In genomic region chr11:5689551-5689983, GRCh38 we compare ENCODE assay signal across 8 cellular contexts. TPM values are rescaled to one million over a fixed set of nuclear protein-coding genes. Genes with fewer than 3 reads are reported as not detected.
DNase-seq lines count a peak whose midpoint lies in the region; ATAC-seq and TF ChIP-seq lines count a peak whose summit lies in the region.

TRIM22 (plus strand) TSS chr11:5689790; CDS start chr11:5696233, 6,443 bp downstream.

- peaks cover 6% of the 10 kb centered on the region for H3K36me3 Mint-ChIP-seq in T-helper 17 cell (ENCODE audit: low read depth)

- peak; percentile 47 for DNase-seq in A172 (ENCODE audit: low spot score)
- DNase-seq in T-helper 17 cell = peak in 1 of 3 donors; percentile 23
- peak; percentile 66 for DNase-seq in brain microvascular endothelial cell
- no peak for DNase-seq in HEK293T (ENCODE audit: extremely low spot score)

- ATAC-seq in GM19035 (IDR thresholded peaks at IDR 0.05; ENCODE audit: unreplicated experiment) (peak; percentile 72), HG03159 (IDR thresholded peaks at IDR 0.05; ENCODE audit: unreplicated experiment) (peak; percentile 81), T-helper 17 cell (peak; percentile 63)

- in situ Hi-C loops in brain microvascular endothelial cell (cut with HindIII; ENCODE audit: low pct_ligation_motif_present, low sequenced_read_pairs) = loop anchor here (25.0 kb wide), 1 partner anchor 102 kb away; the partner anchor contains the start of genes OR52B6 and TRIM6

- H3K36me3 ChIP-seq in brain microvascular endothelial cell (replicated peaks) = no peaks in the 10 kb centered on the region
- H3K36me3 ChIP-seq in iPS-18a (ENCODE audit: control insufficient read depth, low read depth, low read length) = no peaks in the 10 kb centered on the region

- CTCF ChIA-PET in HEK293T (lab: Yijun Ruan, JAX) = no interaction called here

- H3K4me3 Mint-ChIP-seq in T-helper 17 cell = peak within 1 kb of the TSS; percentile 99

- peaks cover 52% of the 10 kb centered on the region for H3K4me1 Mint-ChIP-seq in T-helper 17 cell

- H3K9me3 ChIP-seq in T-helper 17 cell (ENCODE audit: control insufficient read depth, low read length, poor library complexity, severe bottlenecking) (no peaks in the 10 kb centered on the region), iPS-18a (ENCODE audit: control insufficient read depth, low read depth, low read length) (no peaks in the 10 kb centered on the region)

- no peaks in the 10 kb centered on the region for H3K27me3 Mint-ChIP-seq in T-helper 17 cell

- H3K27ac ChIP-seq in brain microvascular endothelial cell = peak within 1 kb of the TSS; percentile 79
- peak within 1 kb of the TSS; percentile 84 for H3K27ac ChIP-seq in iPS-18a (ENCODE audit: low read length)
- H3K27ac ChIP-seq in skin epidermis = peak within 1 kb of the TSS; percentile 53 to 99 (median 85)

- H3K4me1 ChIP-seq in iPS-18a (ENCODE audit: control insufficient read depth, low read depth, low read length) = peaks cover 16% of the 10 kb centered on the region

- H3K4me3 ChIP-seq in brain microvascular endothelial cell (ENCODE audit: low read depth, low read length) = peak within 1 kb of the TSS; percentile 26
- peak within 1 kb of the TSS; percentile 61 for H3K4me3 ChIP-seq in iPS-18a (ENCODE audit: low read length)
- H3K4me3 ChIP-seq in skin epidermis = peak within 1 kb of the TSS; percentile 26 to 53 (median 45)

- no peak for TF ChIP-seq CTCF in brain microvascular endothelial cell (IDR thresholded peaks at IDR 0.05; ENCODE audit: low read depth, low read length, missing control alignments)

- H3K27me3 ChIP-seq in brain microvascular endothelial cell (replicated peaks) (no peaks in the 10 kb centered on the region), iPS-18a (ENCODE audit: control insufficient read depth, insufficient read depth, low read length) (no peaks in the 10 kb centered on the region)

- peak within 1 kb of the TSS; percentile 75 for H3K9ac ChIP-seq in iPS-18a (ENCODE audit: low read length)

- peak within 1 kb of the TSS; percentile 98 for H3K27ac Mint-ChIP-seq in T-helper 17 cell

- POLR2A ChIA-PET in HEK293T (lab: Yijun Ruan, JAX) = no interaction called here

TF ChIP-seq in HEK293T, 16 proteins besides CTCF, POLR2A, EP300 and RAD21:
- TF ChIP-seq CTBP1 (IDR thresholded peaks at IDR 0.05; ENCODE audit: borderline replicate concordance) (no peak), FOXA1 (IDR thresholded peaks at IDR 0.05) (no peak), FOXK2 (IDR thresholded peaks at IDR 0.05) (no peak), FOXM1 (IDR thresholded peaks at IDR 0.05; ENCODE audit: borderline replicate concordance) (no peak), NFRKB (IDR thresholded peaks at IDR 0.05) (no peak), TARDBP (IDR thresholded peaks at IDR 0.05) (no peak)

RNA-seq across cellular contexts. Expression of gene TRIM22, which starts in this region (rescaled TPM):
- 34.9 and 43.0 TPM in 2 replicates for total RNA-seq in A172 (2014; rRNA removed; shearing (Covaris generic))
- 100 to 1,000 TPM; 273 to 293 TPM for total RNA-seq in T-helper 17 cell
